Comparison of ENCODE assay signal across 8 cellular contexts in the genomic region with DNA sequence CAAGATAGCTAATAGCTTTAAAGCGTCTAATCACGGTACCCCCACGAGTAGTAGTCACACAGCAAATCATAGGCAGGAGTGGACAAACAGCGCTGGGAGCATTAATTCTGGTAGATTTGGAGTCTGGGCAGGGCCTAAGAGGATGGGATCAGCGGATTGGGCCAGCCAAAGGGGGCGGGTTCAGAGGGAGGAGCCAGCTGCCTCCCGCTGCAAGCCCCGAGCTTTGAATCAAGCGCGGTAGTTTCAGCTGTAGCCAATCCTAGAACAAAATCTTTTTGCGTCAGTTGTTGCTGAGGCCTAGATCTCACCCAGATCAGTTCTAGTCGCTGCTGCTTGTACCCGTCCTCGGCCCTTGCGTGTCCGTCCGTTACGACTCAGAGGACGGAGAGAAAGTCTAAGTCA. TPM values are rescaled to one million over a fixed set of nuclear protein-coding genes. Genes with fewer than 3 reads are reported as not detected.
DNase-seq lines count a peak whose midpoint lies in the region; ATAC-seq lines count a peak whose summit lies in the region.

No MANE protein-coding gene starts in this region.

- H3K4me3 ChIP-seq in iPS-18a (ENCODE audit: low read length) (peak overlapping the region; percentile 97), skeletal muscle satellite cell (ENCODE audit: low read length) (peak overlapping the region; percentile 86)

- DNase-seq in activated CD8-positive, alpha-beta memory T cell treated with anti-CD3 and anti-CD28 coated beads for 1 hour (ENCODE audit: extremely low read depth in 1 of 2, low read depth in 1 of 2) = peak; percentile 85 to 92
- no peak for DNase-seq in activated CD8-positive, alpha-beta memory T cell treated with anti-CD3 and anti-CD28 coated beads for 24 hours
- DNase-seq in NCI-H2107 (lab: John Stamatoyannopoulos, UW) (peak; percentile 96), UCSD-AML1 (lab: John Stamatoyannopoulos, UW; ENCODE audit: unreplicated experiment) (peak; percentile 91), T47D (ENCODE audit: low read depth in 1 of 2, low spot score in 1 of 2) (peak; percentile 85 to 96)

- H3K4me2 ChIP-seq in skeletal muscle satellite cell (ENCODE audit: low read length) = peak overlapping the region; percentile 95

- H3K27ac ChIP-seq in iPS-18a (ENCODE audit: low read length) = peak overlapping the region; percentile 98

- peaks cover 8% of the 10 kb centered on the region for H3K36me3 ChIP-seq in iPS-18a (ENCODE audit: control insufficient read depth, low read depth, low read length)
- no peaks in the 10 kb centered on the region for H3K36me3 ChIP-seq in skeletal muscle satellite cell (ENCODE audit: insufficient read depth, low read length)

- H3K9me3 ChIP-seq in iPS-18a (ENCODE audit: control insufficient read depth, low read depth, low read length) (no peaks in the 10 kb centered on the region), skeletal muscle satellite cell (replicated peaks; ENCODE audit: low read length) (no peaks in the 10 kb centered on the region)

- ATAC-seq in HG03064 (IDR thresholded peaks at IDR 0.05; ENCODE audit: low read depth, unreplicated experiment) = peak; percentile 67

- H3K27me3 ChIP-seq in iPS-18a (ENCODE audit: control insufficient read depth, insufficient read depth, low read length) = no peaks in the 10 kb centered on the region
- H3K27me3 ChIP-seq in skeletal muscle satellite cell (ENCODE audit: control insufficient read depth, insufficient read depth, low read length) = no peaks in the 10 kb centered on the region

- H3K4me1 ChIP-seq in iPS-18a (ENCODE audit: control insufficient read depth, low read depth, low read length) (no peaks in the 10 kb centered on the region), skeletal muscle satellite cell (ENCODE audit: control insufficient read depth, insufficient read depth, low read length) (peaks cover 18% of the 10 kb centered on the region)

- H3K9ac ChIP-seq in iPS-18a (ENCODE audit: low read length) = peak overlapping the region; percentile 98
- peak overlapping the region; percentile 93 for H3K9ac ChIP-seq in skeletal muscle satellite cell (ENCODE audit: low read depth, low read length)

- in situ Hi-C loops in T47D (cut with HindIII; ENCODE audit: low pct_unique_long_range_greater_than_20kb, low sequenced_read_pairs) = no loop called here

RNA-seq across cellular contexts. Expression of a gene that starts 0.6 kb away (rescaled TPM):
- total RNA-seq in skeletal muscle satellite cell (2012; rRNA removed) = 36.8 and 40.4 TPM in 2 replicates

RNA-seq across cellular contexts. Expression of a gene that starts 32.6 kb away (rescaled TPM):
- 131 and 139 TPM in 2 replicates for total RNA-seq in skeletal muscle satellite cell (2012; rRNA removed)

RNA-seq across cellular contexts. Expression of a gene that starts 40.6 kb away (rescaled TPM):
- total RNA-seq in skeletal muscle satellite cell (2012; rRNA removed) = 0.87 and 1.0 TPM in 2 replicates
